ENCODE assay signal across 9 cellular contexts in genomic region chr20:36808317-36809257, GRCh38. TPM values are rescaled to one million over a fixed set of nuclear protein-coding genes. Genes with fewer than 3 reads are reported as not detected.
DNase-seq lines count a peak whose midpoint lies in the region.
"Had no signal": no experiment of that assay in that cellular context is flagged by ENCODE, and none has a peak within 500 bp of the region (broad histone marks: within the 10 kb centered on the region; RNA-seq: fewer than 3 reads in every experiment).

No MANE protein-coding gene starts in this region.

- peaks cover 17% of the 10 kb centered on the region for H3K4me1 Mint-ChIP-seq in dendritic cell treated with granulocyte-macrophage colony-stimulating factor and Interleukin-4, amounts not matched to agents 40 ng/mL and 50 ng/mL, for 4 days (ENCODE audit: low read depth)
- H3K4me1 Mint-ChIP-seq: activated naive CD4-positive, alpha-beta T cell treated with anti-CD3 and anti-CD28 coated beads, Interleukin-2, amount 50 U/mL, for 24 hours had no signal

- peaks cover 94% of the 10 kb centered on the region for H3K36me3 Mint-ChIP-seq in dendritic cell treated with granulocyte-macrophage colony-stimulating factor and Interleukin-4, amounts not matched to agents 40 ng/mL and 50 ng/mL, for 4 days (ENCODE audit: low read depth)

- DNase-seq in EL = peak; percentile 99
- peak; percentile 86 for DNase-seq in M059J (ENCODE audit: low read depth)
- DNase-seq in activated CD4-positive, alpha-beta T cell treated with anti-CD3 and anti-CD28 coated beads for 4 hours = peak; percentile 61 to 69
- DNase-seq in medulla oblongata (ENCODE audit: extremely low spot score) = peak; percentile 38
- DNase-seq in stimulated activated CD8-positive, alpha-beta memory T cell treated with anti-CD3 and anti-CD28 coated beads, Interleukin-4, amount 100 ng/mL, for 1 hour (ENCODE audit: low read depth in 2 of 2, low spot score in 1 of 2) = peak; percentile 38 to 40
- DNase-seq in NCI-H2029 (lab: John Stamatoyannopoulos, UW) = no peak
- no peak for DNase-seq in OCI-M2 (lab: John Stamatoyannopoulos, UW; ENCODE audit: unreplicated experiment)

- no peak overlapping the region for H3K4me3 Mint-ChIP-seq in dendritic cell treated with granulocyte-macrophage colony-stimulating factor and Interleukin-4, amounts not matched to agents 40 ng/mL and 50 ng/mL, for 4 days
- H3K4me3 Mint-ChIP-seq: activated naive CD4-positive, alpha-beta T cell treated with anti-CD3 and anti-CD28 coated beads, Interleukin-2, amount 50 U/mL, for 24 hours had no signal

- H3K9me3 Mint-ChIP-seq in dendritic cell treated with granulocyte-macrophage colony-stimulating factor and Interleukin-4, amounts not matched to agents 40 ng/mL and 50 ng/mL, for 4 days = no peaks in the 10 kb centered on the region
- H3K9me3 Mint-ChIP-seq: activated naive CD4-positive, alpha-beta T cell treated with anti-CD3 and anti-CD28 coated beads, Interleukin-2, amount 50 U/mL, for 24 hours had no signal

- peak overlapping the region; percentile 83 for H3K27ac Mint-ChIP-seq in dendritic cell treated with granulocyte-macrophage colony-stimulating factor and Interleukin-4, amounts not matched to agents 40 ng/mL and 50 ng/mL, for 4 days
- H3K27ac Mint-ChIP-seq: activated naive CD4-positive, alpha-beta T cell treated with anti-CD3 and anti-CD28 coated beads, Interleukin-2, amount 50 U/mL, for 24 hours had no signal

- no peaks in the 10 kb centered on the region for H3K27me3 Mint-ChIP-seq in dendritic cell treated with granulocyte-macrophage colony-stimulating factor and Interleukin-4, amounts not matched to agents 40 ng/mL and 50 ng/mL, for 4 days
- H3K27me3 Mint-ChIP-seq: activated naive CD4-positive, alpha-beta T cell treated with anti-CD3 and anti-CD28 coated beads, Interleukin-2, amount 50 U/mL, for 24 hours had no signal

- intact Hi-C loops in dendritic cell treated with granulocyte-macrophage colony-stimulating factor and Interleukin-4, amounts not matched to agents 40 ng/mL and 50 ng/mL, for 4 days (cut with micrococcal nuclease) = loop anchor here (2.0 kb wide), 1 partner anchor 54 kb away; a partner anchor contains a TSS

RNA-seq across cellular contexts. Expression of gene DSN1, which starts 35.0 kb away (rescaled TPM):
- total RNA-seq in M059J (2014; rRNA removed; shearing (Covaris generic)) = 73.1 and 84.9 TPM in 2 replicates

Comparison
In these comparisons a context has a peak if more than half of its experiments do, and no peak if none do; other contexts are left out.
1. DNase-seq: peak in EL (single experiment), M059J (single experiment), activated CD4-positive, alpha-beta T cell treated with anti-CD3 and anti-CD28 coated beads for 4 hours (2 of 2), medulla oblongata (single experiment) and stimulated activated CD8-positive, alpha-beta memory T cell treated with anti-CD3 and anti-CD28 coated beads, Interleukin-4, amount 100 ng/mL, for 1 hour (2 of 2); none in NCI-H2029 (single experiment) and OCI-M2 (single experiment).